In genomic region chr7:25968205-25968993, GRCh38 we compare ENCODE assay signal across 8 cellular contexts.
DNase-seq lines count a peak whose midpoint lies in the region; ATAC-seq and TF ChIP-seq lines count a peak whose summit lies in the region.

No MANE protein-coding gene starts in this region.

- peaks cover 46% of the 10 kb centered on the region for H3K27me3 Mint-ChIP-seq in activated CD8-positive, alpha-beta memory T cell treated with anti-CD3 and anti-CD28 coated beads, Interleukin-2, amount 10 ng/mL, durations not matched to agents 7 days and 5 days
- H3K27me3 Mint-ChIP-seq in stimulated activated naive CD8-positive, alpha-beta T cell treated with anti-CD3 and anti-CD28 coated beads, Interleukin-15, amount 100 ng/mL, for 72 hours, result peaks cover 53% of the 10 kb centered on the region

- H3K9me3 Mint-ChIP-seq in activated CD8-positive, alpha-beta memory T cell treated with anti-CD3 and anti-CD28 coated beads, Interleukin-2, amount 10 ng/mL, durations not matched to agents 7 days and 5 days (ENCODE audit: low read depth), result no peaks in the 10 kb centered on the region
- H3K9me3 Mint-ChIP-seq in stimulated activated naive CD8-positive, alpha-beta T cell treated with anti-CD3 and anti-CD28 coated beads, Interleukin-15, amount 100 ng/mL, for 72 hours, result peaks cover 0 to 11% of the 10 kb centered on the region in 2 donors

- H3K27ac Mint-ChIP-seq in activated CD8-positive, alpha-beta memory T cell treated with anti-CD3 and anti-CD28 coated beads, Interleukin-2, amount 10 ng/mL, durations not matched to agents 7 days and 5 days, result peak overlapping the region; percentile 81
- no peak overlapping the region for H3K27ac Mint-ChIP-seq in stimulated activated naive CD8-positive, alpha-beta T cell treated with anti-CD3 and anti-CD28 coated beads, Interleukin-15, amount 100 ng/mL, for 72 hours

- ATAC-seq in HG03139 (IDR thresholded peaks at IDR 0.05; ENCODE audit: unreplicated experiment) (peak; percentile 69), omental fat pad (ENCODE audit: low FRiP score) (no peak)
- peak; percentile 86 for ATAC-seq in activated CD8-positive, alpha-beta memory T cell treated with anti-CD3 and anti-CD28 coated beads, Interleukin-2, amount 10 ng/mL, durations not matched to agents 7 days and 5 days
- peak; percentile 83 for ATAC-seq in stimulated activated naive CD8-positive, alpha-beta T cell treated with anti-CD3 and anti-CD28 coated beads, Interleukin-15, amount 100 ng/mL, for 72 hours

- DNase-seq in CD1c-positive myeloid dendritic cell (ENCODE audit: extremely low spot score), result peak; percentile 24
- DNase-seq in activated CD8-positive, alpha-beta memory T cell treated with anti-CD3 and anti-CD28 coated beads, Interleukin-2, amount 10 ng/mL, durations not matched to agents 7 days and 5 days, result peak; percentile 84
- peak; percentile 38 to 41 for DNase-seq in stimulated activated naive CD8-positive, alpha-beta T cell treated with anti-CD3 and anti-CD28 coated beads, Interleukin-15, amount 100 ng/mL, for 72 hours
- DNase-seq in omental fat pad (ENCODE audit: low spot score), result no peak
- no peak for DNase-seq in HuH-7.5 (ENCODE audit: low spot score)
- DNase-seq in dermis blood vessel endothelial cell, result no peak

- H3K4me1 Mint-ChIP-seq in activated CD8-positive, alpha-beta memory T cell treated with anti-CD3 and anti-CD28 coated beads, Interleukin-2, amount 10 ng/mL, durations not matched to agents 7 days and 5 days, result peaks cover 26% of the 10 kb centered on the region
- H3K4me1 Mint-ChIP-seq in stimulated activated naive CD8-positive, alpha-beta T cell treated with anti-CD3 and anti-CD28 coated beads, Interleukin-15, amount 100 ng/mL, for 72 hours, result peaks cover 24% of the 10 kb centered on the region

- peaks cover 2% of the 10 kb centered on the region for H3K36me3 Mint-ChIP-seq in activated CD8-positive, alpha-beta memory T cell treated with anti-CD3 and anti-CD28 coated beads, Interleukin-2, amount 10 ng/mL, durations not matched to agents 7 days and 5 days

- TF ChIP-seq POLR2A in GM19193 (IDR thresholded peaks at IDR 0.05; ENCODE audit: extremely low read depth, insufficient read depth, insufficient read length), result peak; percentile 67

- TF ChIP-seq CTCF in omental fat pad (IDR thresholded peaks at IDR 0.05), result no peak

- H3K4me3 Mint-ChIP-seq in activated CD8-positive, alpha-beta memory T cell treated with anti-CD3 and anti-CD28 coated beads, Interleukin-2, amount 10 ng/mL, durations not matched to agents 7 days and 5 days, result peak overlapping the region; percentile 25
- peak overlapping the region in 1 of 2 donors; percentile 1 for H3K4me3 Mint-ChIP-seq in stimulated activated naive CD8-positive, alpha-beta T cell treated with anti-CD3 and anti-CD28 coated beads, Interleukin-15, amount 100 ng/mL, for 72 hours

- CTCF ChIA-PET in activated CD8-positive, alpha-beta memory T cell treated with anti-CD3 and anti-CD28 coated beads, Interleukin-2, amount 10 ng/mL, durations not matched to agents 7 days and 5 days (lab: Charles Lee), result interaction anchor here (1.9 to 2.0 kb wide), 3 partner anchors 9 to 71 kb away, joined by 5 to 7 read pairs (median 5); no protein-coding TSS in a partner anchor

Comparison
In these comparisons a context has a peak if more than half of its experiments do, and no peak if none do; other contexts are left out.
1. DNase-seq: peak in CD1c-positive myeloid dendritic cell (single experiment), activated CD8-positive, alpha-beta memory T cell treated with anti-CD3 and anti-CD28 coated beads, Interleukin-2, amount 10 ng/mL, durations not matched to agents 7 days and 5 days (single experiment) and stimulated activated naive CD8-positive, alpha-beta T cell treated with anti-CD3 and anti-CD28 coated beads, Interleukin-15, amount 100 ng/mL, for 72 hours (2 of 2); none in omental fat pad (single experiment), HuH-7.5 (single experiment) and dermis blood vessel endothelial cell (single experiment).